In genomic region chr17:19131108-19131507, GRCh38 we compare ENCODE assay signal across 11 cellular contexts. TPM values are rescaled to one million over a fixed set of nuclear protein-coding genes. Genes with fewer than 3 reads are reported as not detected.
A peak's percentile ranks its signal among the peaks of the same experiment; 100 is the strongest.
DNase-seq lines count a peak whose midpoint lies in the region; ATAC-seq, FAIRE-seq and TF ChIP-seq lines count a peak whose summit lies in the region.
"Not testable (repeated sequence)": the region's sequence is repeated elsewhere in the genome, so short reads cannot be mapped to it uniquely, and the experiment has no call there.
"Had no signal": no experiment of that assay in that cellular context is flagged by ENCODE, and none has a peak within 500 bp of the region (broad histone marks: within the 10 kb centered on the region; RNA-seq: fewer than 3 reads in every experiment).

No MANE protein-coding gene starts in this region.

- not testable (repeated sequence) for DNase-seq in GM12878 (ENCODE audit: low read depth, low spot score); left lobe of liver (ENCODE audit: low spot score); naive B cell

- H3K79me2 ChIP-seq in GM12878 (ENCODE audit: control insufficient read depth, insufficient read depth, low read length) = not testable (repeated sequence)

- not testable (repeated sequence) for H3K4me3 Mint-ChIP-seq in naive B cell

- TF ChIP-seq EP300 in GM12878 (IDR thresholded peaks at IDR 0.05; ENCODE audit: borderline replicate concordance in 1 of 2, control insufficient read depth in 1 of 2, low read depth in 2 of 2, low read length in 2 of 2) = not testable (repeated sequence)

- CTCF ChIA-PET in GM12878 (lab: Yijun Ruan, JAX) = not testable (repeated sequence)

- H3K27me3 Mint-ChIP-seq in naive B cell = not testable (repeated sequence)

- H3K4me3 ChIP-seq in GM12878 = not testable (repeated sequence)

- H3K9ac ChIP-seq in GM12878 (ENCODE audit: control insufficient read depth, insufficient read depth, low read length) = not testable (repeated sequence)

- POLR2A ChIA-PET in GM12878 (lab: Charles Lee) = not testable (repeated sequence)

- SMC1A ChIA-PET in GM12878 (lab: Charles Lee; ENCODE audit: uncharacterized antibody, unreplicated experiment) = not testable (repeated sequence)

- intact Hi-C loops in GM12878 (cut with micrococcal nuclease; ENCODE audit: unreplicated experiment) = not testable (repeated sequence)

- RAD21 ChIA-PET in GM12878 (lab: Charles Lee; ENCODE audit: unreplicated experiment) = not testable (repeated sequence)

- H3K4me2 ChIP-seq in GM12878 (ENCODE audit: control insufficient read depth, insufficient read depth) = not testable (repeated sequence)

- H3K27ac ChIP-seq in GM12878 (ENCODE audit: control insufficient read depth, insufficient read depth) = not testable (repeated sequence)

- not testable (repeated sequence) for H3K27me3 ChIP-seq in GM12878 (replicated peaks in 1 of 2; ENCODE audit: control insufficient read depth in 2 of 2, insufficient read depth in 2 of 2, low read length in 1 of 2)

- not testable (repeated sequence) for H3K4me1 ChIP-seq in GM12878 (ENCODE audit: control insufficient read depth, insufficient read depth, low read length)

- BruUV-seq in GM12878 (replicated peaks; lab: Mats Ljungman, UMichigan) = not testable (repeated sequence)

- H3K9me3 ChIP-seq in GM12878 (replicated peaks; ENCODE audit: control insufficient read depth, insufficient read depth, low read length) = not testable (repeated sequence)

- FAIRE-seq in GM12878 (lab: Jason Lieb, UNC) = not testable (repeated sequence)

- TF ChIP-seq POLR2A in GM12878 (IDR thresholded peaks at IDR 0.05; ENCODE audit: low read depth, low read length) = not testable (repeated sequence)

- not testable (repeated sequence) for H3K36me3 ChIP-seq in GM12878 (ENCODE audit: control insufficient read depth in 2 of 2, insufficient read depth in 2 of 2, low read length in 1 of 2)

- not testable (repeated sequence) for H3K27ac Mint-ChIP-seq in naive B cell

- TF ChIP-seq CTCF in GM12878 (IDR thresholded peaks at IDR 0.05 in 2 of 3, conservative IDR thresholded peaks at IDR 0.05 in 1 of 3; ENCODE audit: control insufficient read depth in 2 of 3, extremely low read depth in 1 of 3, insufficient read depth in 1 of 3, low read depth in 3 of 3, low read length in 3 of 3) = not testable (repeated sequence)

- H3K9me3 Mint-ChIP-seq in naive B cell = not testable (repeated sequence)

- no CpG with 5 or more reads among the region's 8 CpGs for WGBS in GM12878 (ENCODE audit: insufficient coverage, insufficient replicate concordance, low lambda C conversion rate, missing lambda C conversion rate)

- H2AFZ ChIP-seq in GM12878 (ENCODE audit: control insufficient read depth, low read depth, low read length) = not testable (repeated sequence)

- TF ChIP-seq RAD21 in GM12878 (IDR thresholded peaks at IDR 0.05; ENCODE audit: insufficient read depth, low read depth, low read length) = not testable (repeated sequence)

- in situ Hi-C loops in GM12878 (cut with MboI) = not testable (repeated sequence)

- H3K4me1 Mint-ChIP-seq in naive B cell = not testable (repeated sequence)

- not testable (repeated sequence) for H3K36me3 Mint-ChIP-seq in naive B cell

- H4K20me1 ChIP-seq in GM12878 (ENCODE audit: control insufficient read depth, insufficient read depth) = not testable (repeated sequence)

- ATAC-seq in GM18498 (IDR thresholded peaks at IDR 0.05; ENCODE audit: unreplicated experiment) (peak; percentile 28), GM21529 (IDR thresholded peaks at IDR 0.05; ENCODE audit: unreplicated experiment) (peak; percentile 27), HG02678 (IDR thresholded peaks at IDR 0.05; ENCODE audit: unreplicated experiment) (peak; percentile 41), HG03108 (IDR thresholded peaks at IDR 0.05; ENCODE audit: unreplicated experiment) (peak; percentile 35), GM12878 (peak; percentile 27), left lobe of liver (peak; percentile 41), naive B cell (ENCODE audit: low read depth in 2 of 2) (peak; percentile 12 to 17)

RNA-seq across cellular contexts. Expression of gene GRAPL, which starts 3.7 kb away (rescaled TPM):
- total RNA-seq in GM12878 (2013; cell fraction: nucleolus; rRNA removed) = 194 and 200 TPM in 2 replicates
- 18.7 and 21.2 TPM in 2 replicates for total RNA-seq in GM12878 (2014; rRNA removed)
- total RNA-seq in GM12878 (2014; rRNA removed; fragmentation: Illumina TruSeq; extraction: Trizol) = 35.1 and 37.3 TPM in 2 replicates
- total RNA-seq in GM12878 (2021) = 29.3 and 32.4 TPM in 2 replicates
- polyA plus RNA-seq in GM12878 (2011; ENCODE audit: low read depth) = 12.7 TPM
- polyA plus RNA-seq in GM12878 (2011; rRNA removed) = 5.5 and 7.5 TPM in 2 replicates
- 4.3 and 5.9 TPM in 2 replicates for polyA plus RNA-seq in GM12878 (2011; cell fraction: cytosol; rRNA removed)
- 18.7 and 26.5 TPM in 2 replicates for polyA plus RNA-seq in GM12878 (2011; cell fraction: nucleus; rRNA removed)
- 18.3 and 26.2 TPM in 2 replicates for polyA plus RNA-seq in GM12878 (2012)
- polyA plus RNA-seq in GM12878 (2014; fragmentation: Illumina TruSeq; extraction: Trizol) = 5.6 and 24.6 TPM in 2 replicates
- polyA plus RNA-seq in GM12878 (2014; fragmentation: Nextera tagmentation; extraction: Ambion mirVana) = 1 to 10 TPM; 1.5 to 1.9 TPM
- polyA plus RNA-seq in GM12878 (2014; rRNA removed) = 52.0 and 63.2 TPM in 2 replicates
- 1 to 10 TPM; 2.8 TPM for polyA plus RNA-seq in GM12878 (2016; fragmentation: Nextera tagmentation; extraction: Ambion mirVana)
- 8.1 and 14.8 TPM in 2 replicates for polyA minus RNA-seq in GM12878 (2011; rRNA and poly(A)+ RNA removed)
- 2.4 and 2.9 TPM in 2 replicates for polyA minus RNA-seq in GM12878 (2011; cell fraction: cytosol; rRNA and poly(A)+ RNA removed)
- 14.4 and 35.1 TPM in 2 replicates for polyA minus RNA-seq in GM12878 (2011; cell fraction: nucleus; rRNA and poly(A)+ RNA removed)
- 3.0 TPM for total RNA-seq in left lobe of liver
- 1 to 10 TPM in 5 of 6 donors, not detected in 1; 3.5 to 7.2 (median 4.4) TPM for polyA plus RNA-seq in naive B cell (ENCODE audit: low read depth in 6 of 6)
- total RNA-seq: Caco-2, HepG2 had no signal
- polyA plus RNA-seq: BJ, GM23338 had no signal
